ENCODE assay signal across 9 cellular contexts in the genomic region with DNA sequence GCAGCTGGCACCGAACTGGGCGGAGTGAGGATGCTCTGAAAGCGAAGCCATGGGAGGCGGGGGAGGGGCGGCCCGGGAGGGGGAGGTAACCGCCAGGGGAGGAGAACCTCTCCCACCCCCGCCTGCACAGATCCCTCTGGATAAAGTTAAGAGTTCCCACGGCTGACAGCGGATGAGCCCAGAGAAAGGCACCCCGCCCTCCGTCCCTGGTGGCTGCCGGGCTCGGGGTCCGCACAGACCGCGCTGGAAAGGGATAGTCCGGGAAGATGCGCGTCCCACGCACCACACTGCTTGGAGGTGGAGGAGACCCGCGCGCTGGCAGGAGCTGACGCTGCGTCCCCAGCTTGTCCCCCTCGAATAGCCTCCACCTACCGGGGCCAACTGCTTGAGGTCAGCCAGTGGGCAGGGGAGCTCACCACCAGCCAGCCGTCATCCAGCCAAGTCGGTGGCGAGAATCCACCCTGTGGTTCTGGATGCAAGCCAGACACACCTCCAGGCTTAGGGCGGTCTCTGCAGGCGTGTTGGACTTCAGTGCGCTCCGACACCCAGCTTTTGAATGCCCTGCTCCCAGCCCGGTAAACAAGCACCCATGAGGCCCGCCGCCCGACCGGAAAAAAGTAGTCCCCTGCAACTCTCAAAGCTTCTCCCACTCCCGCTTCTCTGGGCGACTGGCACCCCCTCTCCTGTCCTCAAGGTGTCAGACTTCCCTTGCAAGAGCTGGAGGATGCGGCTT. TPM values are rescaled to one million over a fixed set of nuclear protein-coding genes. Genes with fewer than 3 reads are reported as not detected.
DNase-seq lines count a peak whose midpoint lies in the region; ATAC-seq and TF ChIP-seq lines count a peak whose summit lies in the region.
"Had no signal": no experiment of that assay in that cellular context is flagged by ENCODE, and none has a peak within 500 bp of the region (broad histone marks: within the 10 kb centered on the region; RNA-seq: fewer than 3 reads in every experiment).

A gene (minus strand): TSS at position 17 of the 733 bp plus-strand sequence. CDS start 86,439 bp downstream, outside the sequence.

- H3K27ac ChIP-seq in colonic mucosa (no peak within 1 kb of the TSS), right lobe of liver (no peak within 1 kb of the TSS), temporal lobe (ENCODE audit: low read depth, low read length) (no peak within 1 kb of the TSS)

- WGBS in right lobe of liver (ENCODE audit: insufficient coverage, low coverage, low lambda C conversion rate, missing lambda C conversion rate): 5% methylated on average over 12 of the region's 43 CpGs

- intact Hi-C loops in colonic mucosa (cut with DNase I) (no loop called here), right lobe of liver (cut with DNase I) (no loop called here)

- H3K9me3 ChIP-seq in colonic mucosa (no peaks in the 10 kb centered on the region), right lobe of liver (no peaks in the 10 kb centered on the region)

- peak within 1 kb of the TSS; percentile 16 for H3K4me3 ChIP-seq in colonic mucosa
- peak within 1 kb of the TSS; percentile 10 to 32 (median 16) for H3K4me3 ChIP-seq in right lobe of liver

- no peak for TF ChIP-seq POLR2A in right lobe of liver (IDR thresholded peaks at IDR 0.05)

- H3K9ac ChIP-seq in colonic mucosa (ENCODE audit: low read depth in 2 of 2, low read length in 2 of 2): no peak within 1 kb of the TSS

- peak; percentile 43 to 78 (median 50) for ATAC-seq in right lobe of liver
- no peak for ATAC-seq in GM21526 (IDR thresholded peaks at IDR 0.05; ENCODE audit: low FRiP score, unreplicated experiment)
- ATAC-seq in HG03095 (IDR thresholded peaks at IDR 0.05; ENCODE audit: unreplicated experiment): no peak

- TF ChIP-seq CTCF in colonic mucosa (IDR thresholded peaks at IDR 0.05) (no peak), right lobe of liver (IDR thresholded peaks at IDR 0.05) (peak in 3 of 4 donors; percentile 7 to 28 (median 23))

- H3K4me1 ChIP-seq in colonic mucosa (no peaks in the 10 kb centered on the region), right lobe of liver (no peaks in the 10 kb centered on the region)

- H3K36me3 ChIP-seq in colonic mucosa: no peaks in the 10 kb centered on the region
- no peaks in the 10 kb centered on the region for H3K36me3 ChIP-seq in right lobe of liver

- peaks cover 22% of the 10 kb centered on the region for H3K27me3 ChIP-seq in colonic mucosa
- H3K27me3 ChIP-seq in right lobe of liver: peaks cover 0 to 14% of the 10 kb centered on the region in 2 donors

- DNase-seq in NCI-H524 (lab: John Stamatoyannopoulos, UW) (peak; percentile 41 to 72), NCI-H524 treated with DMSO at 0.1 percent for 48 hours (lab: John Stamatoyannopoulos, UW) (no peak), NCI-H460 (ENCODE audit: extremely low read depth, low read depth) (peak; percentile 34), colonic mucosa (peak; percentile 26), right lobe of liver (peak in 1 of 3 donors; percentile 34)

RNA-seq across cellular contexts. Expression of the gene that starts here (rescaled TPM):
- 0.62 and 1.2 TPM in 2 replicates for total RNA-seq in NCI-H460 (2014; rRNA removed; shearing (Covaris generic))
- 0.04 and 0.24 TPM in 2 replicates for polyA plus RNA-seq in NCI-H460 (2014; cell fraction: nucleus; rRNA removed)
- total RNA-seq in colonic mucosa (under 1 TPM in 1 of 2 donors, not detected in 1; 0.66 TPM), right lobe of liver (under 1 TPM in 4 of 6 experiments, not detected in 2; 0.07 to 0.74 (median 0.46) TPM), temporal lobe (14.8 TPM)
- total RNA-seq: CD4-positive, CD25-positive, alpha-beta regulatory T cell had no signal
- polyA plus RNA-seq: CD4-positive, CD25-positive, alpha-beta regulatory T cell had no signal

Comparison
In these comparisons a context has a peak if more than half of its experiments do, and no peak if none do; other contexts are left out.
1. Peak in DNase-seq and H3K4me3 ChIP-seq in colonic mucosa; RNA of the gene not detected or under 1 TPM.
2. Peak in ATAC-seq and H3K4me3 ChIP-seq in right lobe of liver; RNA of the gene not detected or under 1 TPM.